Comparison of ENCODE assay signal across 8 cellular contexts in genomic region chr16:2520784-2521577, GRCh38. TPM values are rescaled to one million over a fixed set of nuclear protein-coding genes. Genes with fewer than 3 reads are reported as not detected.
DNase-seq lines count a peak whose midpoint lies in the region; ATAC-seq lines count a peak whose summit lies in the region.

No MANE protein-coding gene starts in this region.

- in situ Hi-C loops in SK-MEL-5 (cut with HindIII; ENCODE audit: low pct_unique_long_range_greater_than_20kb, low sequenced_read_pairs), result no loop called here

- peak; percentile 56 for ATAC-seq in activated CD8-positive, alpha-beta memory T cell treated with anti-CD3 and anti-CD28 coated beads, Interleukin-2, amount 10 ng/mL, durations not matched to agents 7 days and 5 days

- CTCF ChIA-PET in activated CD8-positive, alpha-beta memory T cell treated with anti-CD3 and anti-CD28 coated beads, Interleukin-2, amount 10 ng/mL, durations not matched to agents 7 days and 5 days (lab: Charles Lee), result interaction anchor here (0.8 to 1.6 kb wide), 4 partner anchors 10 to 91 kb away, joined by 3 to 7 read pairs (median 6); partner anchors contain the start of gene CEMP1

- DNase-seq in activated CD8-positive, alpha-beta memory T cell treated with anti-CD3 and anti-CD28 coated beads, Interleukin-2, amount 10 ng/mL, durations not matched to agents 7 days and 5 days, result peak; percentile 81
- DNase-seq in activated CD8-positive, alpha-beta memory T cell treated with anti-CD3 and anti-CD28 coated beads for 24 hours, result no peak
- peak; percentile 48 for DNase-seq in SK-MEL-5 (ENCODE audit: low read depth, low spot score)
- DNase-seq in astrocyte of the hippocampus (ENCODE audit: low read depth, low spot score), result peak; percentile 46
- DNase-seq in immature natural killer cell, result peak; percentile 69 to 75 (median 74)
- DNase-seq in stimulated activated CD4-positive, alpha-beta T cell treated with anti-CD3 and anti-CD28 coated beads, Interleukin-4, amount 100 ng/mL, for 24 hours, result peak; percentile 49
- DNase-seq in cerebellar cortex (ENCODE audit: low spot score), result no peak
- no peak for DNase-seq in DMS153 treated with DMSO at 0.1 percent for 48 hours (lab: John Stamatoyannopoulos, UW; ENCODE audit: unreplicated experiment)

- H3K4me1 Mint-ChIP-seq in activated CD8-positive, alpha-beta memory T cell treated with anti-CD3 and anti-CD28 coated beads, Interleukin-2, amount 10 ng/mL, durations not matched to agents 7 days and 5 days, result peaks cover 38% of the 10 kb centered on the region
- peaks cover 46 to 48% of the 10 kb centered on the region in 2 donors for H3K4me1 Mint-ChIP-seq in immature natural killer cell

- no peaks in the 10 kb centered on the region for H3K9me3 Mint-ChIP-seq in activated CD8-positive, alpha-beta memory T cell treated with anti-CD3 and anti-CD28 coated beads, Interleukin-2, amount 10 ng/mL, durations not matched to agents 7 days and 5 days (ENCODE audit: low read depth)
- H3K9me3 Mint-ChIP-seq in immature natural killer cell, result no peaks in the 10 kb centered on the region

- peak overlapping the region; percentile 82 for H3K4me3 Mint-ChIP-seq in activated CD8-positive, alpha-beta memory T cell treated with anti-CD3 and anti-CD28 coated beads, Interleukin-2, amount 10 ng/mL, durations not matched to agents 7 days and 5 days
- H3K4me3 Mint-ChIP-seq in immature natural killer cell, result peak overlapping the region; percentile 80 to 88 (median 87)

- H3K27ac Mint-ChIP-seq in activated CD8-positive, alpha-beta memory T cell treated with anti-CD3 and anti-CD28 coated beads, Interleukin-2, amount 10 ng/mL, durations not matched to agents 7 days and 5 days, result peak overlapping the region; percentile 95
- H3K27ac Mint-ChIP-seq in immature natural killer cell, result peak overlapping the region; percentile 62 to 91 (median 86)

- H3K27me3 Mint-ChIP-seq in activated CD8-positive, alpha-beta memory T cell treated with anti-CD3 and anti-CD28 coated beads, Interleukin-2, amount 10 ng/mL, durations not matched to agents 7 days and 5 days, result no peaks in the 10 kb centered on the region
- peaks cover 20 to 42% (median 33%) of the 10 kb centered on the region in 3 donors for H3K27me3 Mint-ChIP-seq in immature natural killer cell (ENCODE audit: low read depth in 3 of 3)

- H3K36me3 Mint-ChIP-seq in activated CD8-positive, alpha-beta memory T cell treated with anti-CD3 and anti-CD28 coated beads, Interleukin-2, amount 10 ng/mL, durations not matched to agents 7 days and 5 days, result peaks cover 14% of the 10 kb centered on the region
- peaks cover 4 to 14% (median 8%) of the 10 kb centered on the region in 3 donors for H3K36me3 Mint-ChIP-seq in immature natural killer cell

RNA-seq across cellular contexts. Expression of gene AMDHD2, which starts 0.8 kb away (rescaled TPM):
- 10 to 100 TPM; 52.5 to 54.2 TPM for total RNA-seq in activated CD8-positive, alpha-beta memory T cell treated with anti-CD3 and anti-CD28 coated beads, Interleukin-2, amount 10 ng/mL, durations not matched to agents 7 days and 5 days
- 119 and 124 TPM in 2 replicates for total RNA-seq in SK-MEL-5 (2014; rRNA removed; shearing (Covaris generic))
- polyA plus RNA-seq in SK-MEL-5 (2015; cell fraction: cytosol; rRNA removed), result 111 and 112 TPM in 2 replicates
- polyA plus RNA-seq in SK-MEL-5 (2015; cell fraction: nucleus; rRNA removed), result 818 and 937 TPM in 2 replicates
- polyA plus RNA-seq in immature natural killer cell, result 10 to 100 TPM; 13.7 to 18.6 (median 13.9) TPM

RNA-seq across cellular contexts. Expression of gene ATP6V0C, which starts 7.2 kb away (rescaled TPM):
- total RNA-seq in activated CD8-positive, alpha-beta memory T cell treated with anti-CD3 and anti-CD28 coated beads, Interleukin-2, amount 10 ng/mL, durations not matched to agents 7 days and 5 days, result 100 to 1,000 TPM; 104 to 121 TPM
- 77.8 and 90.0 TPM in 2 replicates for total RNA-seq in SK-MEL-5 (2014; rRNA removed; shearing (Covaris generic))
- 658 and 749 TPM in 2 replicates for polyA plus RNA-seq in SK-MEL-5 (2015; cell fraction: cytosol; rRNA removed)
- 45.5 and 71.0 TPM in 2 replicates for polyA plus RNA-seq in SK-MEL-5 (2015; cell fraction: nucleus; rRNA removed)
- 100 to 1,000 TPM in 1 of 3 donors, 10 to 100 TPM in 2; 70.9 to 116 (median 90.8) TPM for polyA plus RNA-seq in immature natural killer cell

RNA-seq across cellular contexts. Expression of gene CEMP1, which starts 10.2 kb away (rescaled TPM):
- total RNA-seq in activated CD8-positive, alpha-beta memory T cell treated with anti-CD3 and anti-CD28 coated beads, Interleukin-2, amount 10 ng/mL, durations not matched to agents 7 days and 5 days, result not detected
- total RNA-seq in SK-MEL-5 (2014; rRNA removed; shearing (Covaris generic)), result not detected in 2 replicates
- not detected in 2 replicates for polyA plus RNA-seq in SK-MEL-5 (2015; cell fraction: cytosol; rRNA removed)
- polyA plus RNA-seq in SK-MEL-5 (2015; cell fraction: nucleus; rRNA removed), result not detected in 2 replicates
- polyA plus RNA-seq in immature natural killer cell, result 1 to 10 TPM in 2 of 3 donors, under 1 TPM in 1; 0.90 to 3.0 (median 3.0) TPM

RNA-seq across cellular contexts. Expression of gene PDPK1, which starts 16.8 kb away (rescaled TPM):
- total RNA-seq in activated CD8-positive, alpha-beta memory T cell treated with anti-CD3 and anti-CD28 coated beads, Interleukin-2, amount 10 ng/mL, durations not matched to agents 7 days and 5 days, result 10 to 100 TPM; 40.3 to 45.1 TPM
- 12.3 and 16.3 TPM in 2 replicates for total RNA-seq in SK-MEL-5 (2014; rRNA removed; shearing (Covaris generic))
- 23.9 and 31.6 TPM in 2 replicates for polyA plus RNA-seq in SK-MEL-5 (2015; cell fraction: cytosol; rRNA removed)
- 23.1 and 40.0 TPM in 2 replicates for polyA plus RNA-seq in SK-MEL-5 (2015; cell fraction: nucleus; rRNA removed)
- 10 to 100 TPM; 26.3 to 48.8 (median 27.1) TPM for polyA plus RNA-seq in immature natural killer cell

RNA-seq across cellular contexts. Expression of gene TBC1D24, which starts 46.1 kb away (rescaled TPM):
- 10 to 100 TPM; 18.7 to 23.3 TPM for total RNA-seq in activated CD8-positive, alpha-beta memory T cell treated with anti-CD3 and anti-CD28 coated beads, Interleukin-2, amount 10 ng/mL, durations not matched to agents 7 days and 5 days
- total RNA-seq in SK-MEL-5 (2014; rRNA removed; shearing (Covaris generic)), result 5.7 and 9.3 TPM in 2 replicates
- polyA plus RNA-seq in SK-MEL-5 (2015; cell fraction: cytosol; rRNA removed), result 6.3 and 8.0 TPM in 2 replicates
- 12.2 and 21.0 TPM in 2 replicates for polyA plus RNA-seq in SK-MEL-5 (2015; cell fraction: nucleus; rRNA removed)
- polyA plus RNA-seq in immature natural killer cell, result 1 to 10 TPM; 1.1 to 4.5 (median 2.4) TPM

Comparison
In these comparisons a context has a peak if more than half of its experiments do, and no peak if none do; other contexts are left out.
1. DNase-seq: peak in activated CD8-positive, alpha-beta memory T cell treated with anti-CD3 and anti-CD28 coated beads, Interleukin-2, amount 10 ng/mL, durations not matched to agents 7 days and 5 days (single experiment), SK-MEL-5 (single experiment), astrocyte of the hippocampus (single experiment), immature natural killer cell (3 of 3) and stimulated activated CD4-positive, alpha-beta T cell treated with anti-CD3 and anti-CD28 coated beads, Interleukin-4, amount 100 ng/mL, for 24 hours (single experiment); none in activated CD8-positive, alpha-beta memory T cell treated with anti-CD3 and anti-CD28 coated beads for 24 hours (single experiment), cerebellar cortex (single experiment) and DMS153 treated with DMSO at 0.1 percent for 48 hours (single experiment).